ENCODE assay signal across 21 cellular contexts in genomic region chr12:229441-230191, GRCh38. TPM values are rescaled to one million over a fixed set of nuclear protein-coding genes. Genes with fewer than 3 reads are reported as not detected.
DNase-seq lines count a peak whose midpoint lies in the region; ATAC-seq and TF ChIP-seq lines count a peak whose summit lies in the region.
"Had no signal": no experiment of that assay in that cellular context is flagged by ENCODE, and none has a peak within 500 bp of the region (broad histone marks: within the 10 kb centered on the region; RNA-seq: fewer than 3 reads in every experiment).

No MANE protein-coding gene starts in this region.

- H3K4me1 Mint-ChIP-seq in WTC11: peaks cover 13% of the 10 kb centered on the region
- H3K4me1 Mint-ChIP-seq: activated naive CD4-positive, alpha-beta T cell treated with anti-CD3 and anti-CD28 coated beads, Interleukin-2, amount 50 U/mL, for 24 hours had no signal

- H2BK15ac ChIP-seq in neuronal stem cell (ENCODE audit: low read length): no peak overlapping the region

- no peaks in the 10 kb centered on the region for H3K36me3 ChIP-seq in neuronal stem cell (replicated peaks in 1 of 2; ENCODE audit: control insufficient read depth in 2 of 2, insufficient read depth in 2 of 2, low read length in 2 of 2)
- H3K36me3 ChIP-seq in thyroid gland: no peaks in the 10 kb centered on the region
- H3K36me3 ChIP-seq in colonic mucosa: no peaks in the 10 kb centered on the region

- H3K27ac ChIP-seq in dorsolateral prefrontal cortex (peak overlapping the region in 39 of 59 donors; percentile 9 to 88 (median 59)), neuronal stem cell (replicated peaks; ENCODE audit: low read length) (no peak overlapping the region), thyroid gland (peak overlapping the region in 2 of 3 donors; percentile 45 to 53), colonic mucosa (no peak overlapping the region)
- H3K27ac ChIP-seq: right lobe of liver had no signal

- POLR2A ChIA-PET in WTC11 (lab: Charles Lee): interaction anchor here (1.0 kb wide), 1 partner anchor 12 kb away, joined by 4 read pairs; no protein-coding TSS in a partner anchor

- H3K14ac ChIP-seq in neuronal stem cell (ENCODE audit: low read length): no peak overlapping the region

- H3K4me3 ChIP-seq in dorsolateral prefrontal cortex (no peak overlapping the region), neuronal stem cell (ENCODE audit: low read length in 2 of 2) (no peak overlapping the region), thyroid gland (replicated peaks in 1 of 3) (no peak overlapping the region), colonic mucosa (no peak overlapping the region)
- H3K4me3 ChIP-seq: right lobe of liver had no signal

- H3K4me2 ChIP-seq in neuronal stem cell (ENCODE audit: insufficient read depth, low read length, poor library complexity, severe bottlenecking): no peak overlapping the region

- H3K27ac Mint-ChIP-seq in WTC11: no peak overlapping the region
- H3K27ac Mint-ChIP-seq: activated CD4-positive, alpha-beta memory T cell treated with anti-CD3 and anti-CD28 coated beads for 36 hours; activated naive CD4-positive, alpha-beta T cell treated with anti-CD3 and anti-CD28 coated beads, Interleukin-2, amount 50 U/mL, for 24 hours had no signal

- TF ChIP-seq POLR2A in thyroid gland (IDR thresholded peaks at IDR 0.05): no peak

- no peak overlapping the region for H2BK5ac ChIP-seq in neuronal stem cell (ENCODE audit: low read length)

- ATAC-seq in WTC11 (no peak), GM21526 (IDR thresholded peaks at IDR 0.05; ENCODE audit: low FRiP score, unreplicated experiment) (no peak)
- ATAC-seq: right lobe of liver had no signal

- intact Hi-C loops in dorsolateral prefrontal cortex (cut with DNase I): no loop called here
- intact Hi-C loops in thyroid gland (cut with DNase I): no loop called here
- intact Hi-C loops in colonic mucosa (cut with DNase I): no loop called here

- WGBS in neuronal stem cell (ENCODE audit: extremely low coverage in 2 of 2, insufficient read length in 2 of 2, insufficient replicate concordance in 1 of 2), 2 donors: no CpG with 5 or more reads among the region's 26 CpGs
- WGBS in thyroid gland, 2 donors: 60% methylated on average over 26 of the region's 26 CpGs

- CTCF ChIA-PET in WTC11 (lab: Charles Lee): interaction anchor here (3.3 kb wide), 1 partner anchor 9 kb away, joined by 40 read pairs; no protein-coding TSS in a partner anchor

- H3K27me3 Mint-ChIP-seq in WTC11 (ENCODE audit: low read depth): peaks cover 5% of the 10 kb centered on the region; the same call in 1 of the 2 replicates
- H3K27me3 Mint-ChIP-seq: activated naive CD4-positive, alpha-beta T cell treated with anti-CD3 and anti-CD28 coated beads, Interleukin-2, amount 50 U/mL, for 24 hours had no signal

- H3K18ac ChIP-seq in neuronal stem cell (ENCODE audit: low read length): peak overlapping the region; percentile 22

- no peak overlapping the region for H2BK120ac ChIP-seq in neuronal stem cell (ENCODE audit: low read depth, low read length)

- no peak overlapping the region for H2BK12ac ChIP-seq in neuronal stem cell (ENCODE audit: low read length)

- H2AFZ ChIP-seq in neuronal stem cell (ENCODE audit: low read length): no peak overlapping the region

- no peak overlapping the region for H3K4ac ChIP-seq in neuronal stem cell (ENCODE audit: low read length)

- no peak overlapping the region for H2AK5ac ChIP-seq in neuronal stem cell (ENCODE audit: low read depth, low read length)

- no peaks in the 10 kb centered on the region for H3K27me3 ChIP-seq in dorsolateral prefrontal cortex
- H3K27me3 ChIP-seq in neuronal stem cell (ENCODE audit: control insufficient read depth in 3 of 3, insufficient read depth in 3 of 3, low read depth in 1 of 3, low read length in 3 of 3): peaks cover 0 to 82% (median 0%) of the 10 kb centered on the region in 3 experiments
- no peaks in the 10 kb centered on the region for H3K27me3 ChIP-seq in thyroid gland
- H3K27me3 ChIP-seq in colonic mucosa: no peaks in the 10 kb centered on the region
- H3K27me3 ChIP-seq: right lobe of liver had no signal

- no peaks in the 10 kb centered on the region for H3K9me3 ChIP-seq in neuronal stem cell (replicated peaks in 1 of 2; ENCODE audit: control insufficient read depth in 2 of 2, insufficient read depth in 1 of 2, low read depth in 1 of 2, low read length in 2 of 2)
- no peaks in the 10 kb centered on the region for H3K9me3 ChIP-seq in thyroid gland
- H3K9me3 ChIP-seq in colonic mucosa: no peaks in the 10 kb centered on the region
- H3K9me3 ChIP-seq: right lobe of liver had no signal

- no peaks in the 10 kb centered on the region for H3K36me3 Mint-ChIP-seq in WTC11
- H3K36me3 Mint-ChIP-seq: activated CD4-positive, alpha-beta memory T cell treated with anti-CD3 and anti-CD28 coated beads for 36 hours; activated naive CD4-positive, alpha-beta T cell treated with anti-CD3 and anti-CD28 coated beads, Interleukin-2, amount 50 U/mL, for 24 hours had no signal

- in situ Hi-C loops in ACHN (cut with HindIII; ENCODE audit: low pct_ligation_motif_present, low pct_unique_long_range_greater_than_20kb, low sequenced_read_pairs): no loop called here

- no peak overlapping the region for H4K8ac ChIP-seq in neuronal stem cell (ENCODE audit: low read depth, low read length)

- H3K9me3 Mint-ChIP-seq in WTC11: no peaks in the 10 kb centered on the region
- H3K9me3 Mint-ChIP-seq: activated CD4-positive, alpha-beta memory T cell treated with anti-CD3 and anti-CD28 coated beads for 36 hours; activated naive CD4-positive, alpha-beta T cell treated with anti-CD3 and anti-CD28 coated beads, Interleukin-2, amount 50 U/mL, for 24 hours had no signal

- no peak overlapping the region for H4K91ac ChIP-seq in neuronal stem cell (ENCODE audit: low read depth, low read length, poor library complexity)

- H3K9ac ChIP-seq in neuronal stem cell (ENCODE audit: low read depth, low read length, poor library complexity) (no peak overlapping the region), colonic mucosa (ENCODE audit: low read depth in 2 of 2, low read length in 2 of 2) (no peak overlapping the region)

- H3K4me3 Mint-ChIP-seq in WTC11: no peak overlapping the region
- H3K4me3 Mint-ChIP-seq: activated CD4-positive, alpha-beta memory T cell treated with anti-CD3 and anti-CD28 coated beads for 36 hours; activated naive CD4-positive, alpha-beta T cell treated with anti-CD3 and anti-CD28 coated beads, Interleukin-2, amount 50 U/mL, for 24 hours had no signal

- no peaks in the 10 kb centered on the region for H3K79me1 ChIP-seq in neuronal stem cell (ENCODE audit: low read depth, low read length)

- no peak for DNase-seq in WTC11 (ENCODE audit: low spot score)
- peak in 2 of 10 donors; percentile 50 to 71 for DNase-seq in dorsolateral prefrontal cortex
- no peak for DNase-seq in neuronal stem cell (ENCODE audit: low spot score)
- DNase-seq in thyroid gland: peak; percentile 64 to 69
- DNase-seq in colonic mucosa: no peak
- DNase-seq in ACHN: no peak
- DNase-seq: activated CD4-positive, alpha-beta memory T cell treated with anti-CD3 and anti-CD28 coated beads for 36 hours; GDM1; NCI-H1105; NCI-H2081; NCI-H345; NCI-H82; OCI-M1; Right ventricle myocardium superior; T1000 had no signal

- peaks cover 3 to 17% of the 10 kb centered on the region in 2 donors for H3K4me1 ChIP-seq in neuronal stem cell (ENCODE audit: control insufficient read depth in 2 of 2, insufficient read depth in 1 of 2, low read depth in 1 of 2, low read length in 2 of 2)
- peaks cover 33 to 54% of the 10 kb centered on the region in 2 donors for H3K4me1 ChIP-seq in thyroid gland
- H3K4me1 ChIP-seq in colonic mucosa: no peaks in the 10 kb centered on the region

- no peak overlapping the region for H3K23ac ChIP-seq in neuronal stem cell (ENCODE audit: low read depth, low read length, poor library complexity)

- TF ChIP-seq CTCF in WTC11 (IDR thresholded peaks at IDR 0.05): no peak
- no peak for TF ChIP-seq CTCF in dorsolateral prefrontal cortex (IDR thresholded peaks at IDR 0.05 in 54 of 56, conservative IDR thresholded peaks at IDR 0.05 in 2 of 56; ENCODE audit: low read depth in 1 of 56, partially characterized antibody in 56 of 56)
- TF ChIP-seq CTCF in thyroid gland (IDR thresholded peaks at IDR 0.05): no peak
- TF ChIP-seq CTCF in colonic mucosa (IDR thresholded peaks at IDR 0.05): no peak

RNA-seq across cellular contexts. Expression of gene SLC6A12, which starts 15.7 kb away (rescaled TPM):
- total RNA-seq in WTC11 (2021): 0.39 to 0.79 TPM (median 0.76 TPM) in 3 replicates
- total RNA-seq in dorsolateral prefrontal cortex: 100 to 1,000 TPM in 1 of 120 experiments, 10 to 100 TPM in 119; 10.8 to 211 (median 33.5) TPM
- polyA plus RNA-seq in neuronal stem cell (2013, experiment 1 of 2): 0.18 TPM
- polyA plus RNA-seq in neuronal stem cell (2013, experiment 2 of 2): 0.22 TPM
- total RNA-seq in thyroid gland: 10 to 100 TPM in 3 of 4 donors, 1 to 10 TPM in 1; 9.4 to 27.7 (median 18.3) TPM
- 1 to 10 TPM in 1 of 2 donors, under 1 TPM in 1; 0.16 to 2.5 TPM for total RNA-seq in colonic mucosa
- total RNA-seq: LHCN-M2, lung microvascular endothelial cell had no signal
- polyA plus RNA-seq: keratinocyte had no signal

RNA-seq across cellular contexts. Expression of gene SLC6A13, which starts 33.0 kb away (rescaled TPM):
- total RNA-seq in WTC11 (2021) (0.21 to 0.55 TPM (median 0.37 TPM) in 3 replicates), dorsolateral prefrontal cortex (10 to 100 TPM in 90 of 120 experiments, 1 to 10 TPM in 30; 4.2 to 44.4 (median 14.5) TPM), thyroid gland (10 to 100 TPM in 1 of 4 donors, 1 to 10 TPM in 3; 5.0 to 24.9 (median 8.8) TPM), colonic mucosa (not detected)
- 0.08 TPM for polyA plus RNA-seq in neuronal stem cell (2013, experiment 1 of 2)
- polyA plus RNA-seq in neuronal stem cell (2013, experiment 2 of 2): 0.07 TPM
- total RNA-seq: lung microvascular endothelial cell had no signal

Comparison
In these comparisons a context has a peak if more than half of its experiments do, and no peak if none do; other contexts are left out.
1. DNase-seq: peak in thyroid gland (2 of 2); none in WTC11 (single experiment), neuronal stem cell (single experiment), colonic mucosa (single experiment) and ACHN (single experiment).
2. H3K27ac ChIP-seq: peak in dorsolateral prefrontal cortex (39 of 59) and thyroid gland (2 of 3); none in neuronal stem cell (single experiment) and colonic mucosa (single experiment).